15 cellular contexts compared by ENCODE assay signal in the genomic region with DNA sequence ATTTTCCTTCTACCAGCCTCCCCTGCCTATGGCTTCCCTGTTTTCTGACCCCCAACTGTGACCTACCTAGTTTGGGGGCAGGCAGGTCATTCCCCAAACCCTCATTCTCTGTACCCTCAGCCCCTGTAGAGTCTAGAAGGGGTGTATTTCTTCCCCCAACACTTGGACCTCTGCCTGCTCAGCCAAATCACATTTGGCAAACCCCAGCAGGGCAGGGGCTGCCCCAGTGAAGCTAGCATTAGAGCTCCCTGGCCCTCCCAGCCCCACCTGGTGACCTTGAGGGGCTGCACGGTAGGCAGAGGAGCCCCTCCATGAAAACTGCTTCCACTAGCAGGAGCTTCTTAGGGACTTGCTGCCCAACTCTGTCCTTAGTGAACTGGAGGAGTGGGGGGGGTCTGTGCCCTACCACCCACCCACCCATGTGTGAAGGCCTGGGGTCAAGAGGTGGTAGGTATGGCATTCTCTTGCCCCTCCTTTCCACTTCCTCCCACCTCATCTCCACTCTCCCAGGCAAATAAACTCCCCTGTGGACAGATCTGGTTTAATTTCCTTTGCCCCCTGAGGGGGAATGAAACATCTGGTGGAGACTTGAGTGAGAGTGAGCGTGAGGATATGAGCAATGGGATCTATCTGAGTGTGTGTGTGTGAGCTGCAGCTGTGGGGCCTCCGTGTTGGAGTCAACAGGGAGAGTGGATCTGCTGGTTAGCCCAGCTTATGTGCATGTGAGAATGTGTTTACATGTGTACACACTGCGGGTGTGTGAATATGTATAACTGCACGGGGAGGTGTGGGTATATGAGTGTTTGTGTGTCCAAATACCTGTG. TPM values are rescaled to one million over a fixed set of nuclear protein-coding genes. Genes with fewer than 3 reads are reported as not detected.
DNase-seq lines count a peak whose midpoint lies in the region; ATAC-seq and TF ChIP-seq lines count a peak whose summit lies in the region.
"Had no signal": no experiment of that assay in that cellular context is flagged by ENCODE, and none has a peak within 500 bp of the region (broad histone marks: within the 10 kb centered on the region; RNA-seq: fewer than 3 reads in every experiment).

No MANE protein-coding gene starts in this region.

- no peaks in the 10 kb centered on the region for H4K20me1 ChIP-seq in PC-3 (ENCODE audit: low read length)

- no peak overlapping the region for H3K27ac Mint-ChIP-seq in activated naive CD4-positive, alpha-beta T cell treated with anti-CD3 and anti-CD28 coated beads, Interleukin-2, amount 10 ng/mL, durations not matched to agents 7 days and 5 days
- no peak overlapping the region for H3K27ac Mint-ChIP-seq in stimulated activated memory B cell treated with anti-CD40 and anti-IgM and Interleukin-4, amounts not matched to agents 10 μg/mL and 1 μg/mL and 100 μg/mL, for 72 hours

- CTCF ChIA-PET in activated naive CD4-positive, alpha-beta T cell treated with anti-CD3 and anti-CD28 coated beads, Interleukin-2, amount 10 ng/mL, durations not matched to agents 7 days and 5 days (lab: Charles Lee) = interaction anchor here (1.1 to 10.5 kb wide), 2 partner anchors 11 to 24 kb away, joined by 3 to 318 read pairs; partner anchors contain the start of gene SHMT2
- CTCF ChIA-PET in PC-3 (lab: Charles Lee) = interaction anchor here (0.8 kb wide), 1 partner anchor 11 kb away, joined by 3 read pairs; the partner anchor contains the start of gene SHMT2

- intact Hi-C loops in PC-3 (cut with micrococcal nuclease) (no loop called here), esophagus squamous epithelium (cut with DNase I) (no loop called here)

- H3K4me3 Mint-ChIP-seq in activated naive CD4-positive, alpha-beta T cell treated with anti-CD3 and anti-CD28 coated beads, Interleukin-2, amount 10 ng/mL, durations not matched to agents 7 days and 5 days = peak overlapping the region; percentile 72
- peak overlapping the region; percentile 34 for H3K4me3 Mint-ChIP-seq in stimulated activated memory B cell treated with anti-CD40 and anti-IgM and Interleukin-4, amounts not matched to agents 10 μg/mL and 1 μg/mL and 100 μg/mL, for 72 hours

- POLR2A ChIA-PET in PC-3 (lab: Charles Lee; ENCODE audit: unreplicated experiment) = no interaction called here

- WGBS in esophagus squamous epithelium, 2 donors = 60 to 76% methylated on average over 4 to 5 of the region's 5 CpGs

- no peaks in the 10 kb centered on the region for H3K36me3 Mint-ChIP-seq in activated naive CD4-positive, alpha-beta T cell treated with anti-CD3 and anti-CD28 coated beads, Interleukin-2, amount 10 ng/mL, durations not matched to agents 7 days and 5 days
- no peaks in the 10 kb centered on the region for H3K36me3 Mint-ChIP-seq in stimulated activated memory B cell treated with anti-CD40 and anti-IgM and Interleukin-4, amounts not matched to agents 10 μg/mL and 1 μg/mL and 100 μg/mL, for 72 hours

- no peaks in the 10 kb centered on the region for H3K36me3 ChIP-seq in PC-3 (ENCODE audit: low read depth, low read length)
- no peaks in the 10 kb centered on the region for H3K36me3 ChIP-seq in esophagus squamous epithelium

- H2AFZ ChIP-seq in PC-3 (ENCODE audit: low read length) = no peak overlapping the region

- TF ChIP-seq CTCF in PC-3 (conservative IDR thresholded peaks at IDR 0.05; ENCODE audit: low read depth, low read length) (no peak), esophagus squamous epithelium (IDR thresholded peaks at IDR 0.05) (no peak)

- H3K9me3 ChIP-seq in PC-3 (ENCODE audit: low read length) (no peaks in the 10 kb centered on the region), esophagus squamous epithelium (no peaks in the 10 kb centered on the region)

- peaks cover 98% of the 10 kb centered on the region for H3K27me3 Mint-ChIP-seq in activated naive CD4-positive, alpha-beta T cell treated with anti-CD3 and anti-CD28 coated beads, Interleukin-2, amount 10 ng/mL, durations not matched to agents 7 days and 5 days
- peaks cover 89% of the 10 kb centered on the region for H3K27me3 Mint-ChIP-seq in stimulated activated memory B cell treated with anti-CD40 and anti-IgM and Interleukin-4, amounts not matched to agents 10 μg/mL and 1 μg/mL and 100 μg/mL, for 72 hours

- no peaks in the 10 kb centered on the region for H3K9me2 ChIP-seq in PC-3 (replicated peaks; ENCODE audit: low read length)

- no peaks in the 10 kb centered on the region for H3K79me2 ChIP-seq in PC-3 (ENCODE audit: low read length)

- DNase-seq in activated naive CD4-positive, alpha-beta T cell treated with anti-CD3 and anti-CD28 coated beads, Interleukin-2, amount 10 ng/mL, durations not matched to agents 7 days and 5 days = no peak
- DNase-seq in activated naive CD4-positive, alpha-beta T cell treated with anti-CD3 and anti-CD28 coated beads, Interleukin-2, amount 50 U/mL, for 16 hours = no peak
- peak; percentile 52 for DNase-seq in PC-3
- no peak for DNase-seq in esophagus squamous epithelium (lab: John Stamatoyannopoulos, UW)
- DNase-seq in stimulated activated CD8-positive, alpha-beta memory T cell treated with anti-CD3 and anti-CD28 coated beads, Interleukin-4, amount 100 ng/mL, for 48 hours = no peak
- DNase-seq in pons (ENCODE audit: low spot score) = no peak
- DNase-seq: activated effector memory CD4-positive, alpha-beta T cell treated with Interleukin-2 at 50 U/mL for 16 hours; GF-D8; NCI-H1436; SIG-M5; stimulated activated naive CD8-positive, alpha-beta T cell treated with anti-CD3 and anti-CD28 coated beads, Interleukin-15, Interleukin-2, amounts not matched to agents 100 U/mL and 50 U/mL, for 24 hours had no signal

- H3F3A ChIP-seq in PC-3 (ENCODE audit: low read length, unreplicated experiment) = no peaks in the 10 kb centered on the region

- H3K4me3 ChIP-seq in PC-3 (ENCODE audit: low read length) (no peak overlapping the region), esophagus squamous epithelium (no peak overlapping the region)
- H3K4me3 ChIP-seq: lung had no signal

- TF ChIP-seq POLR2A in esophagus squamous epithelium (IDR thresholded peaks at IDR 0.05) = no peak

- H3K27me3 ChIP-seq in PC-3 (ENCODE audit: low read length) (peaks cover 19% of the 10 kb centered on the region), esophagus squamous epithelium (peaks cover 0 to 96% (median 24%) of the 10 kb centered on the region in 4 donors)

- H3K4me2 ChIP-seq in PC-3 (ENCODE audit: low read length) = peak overlapping the region; percentile 86

- no peak overlapping the region for H3K27ac ChIP-seq in PC-3 (ENCODE audit: low read length)
- H3K27ac ChIP-seq in esophagus squamous epithelium = no peak overlapping the region

- BruUV-seq in PC-3 (replicated peaks; lab: Mats Ljungman, UMichigan) = no TSS peak

- H3K4me1 ChIP-seq in PC-3 (ENCODE audit: insufficient read depth, low read length) (peaks cover 39% of the 10 kb centered on the region), esophagus squamous epithelium (peaks cover 29 to 72% (median 35%) of the 10 kb centered on the region in 3 donors)

- H3K9me3 Mint-ChIP-seq in activated naive CD4-positive, alpha-beta T cell treated with anti-CD3 and anti-CD28 coated beads, Interleukin-2, amount 10 ng/mL, durations not matched to agents 7 days and 5 days = no peaks in the 10 kb centered on the region
- no peaks in the 10 kb centered on the region for H3K9me3 Mint-ChIP-seq in stimulated activated memory B cell treated with anti-CD40 and anti-IgM and Interleukin-4, amounts not matched to agents 10 μg/mL and 1 μg/mL and 100 μg/mL, for 72 hours

- no peak overlapping the region for H3K9ac ChIP-seq in PC-3 (ENCODE audit: low read length)

- ATAC-seq in PC-3 (0 out of 2 replicates have a peak, but pooled peaks have one; percentile 3), esophagus mucosa (peak; percentile 32)
- ATAC-seq in stimulated activated memory B cell treated with anti-CD40 and anti-IgM and Interleukin-4, amounts not matched to agents 10 μg/mL and 1 μg/mL and 100 μg/mL, for 72 hours = no peak
- ATAC-seq: stimulated activated naive CD8-positive, alpha-beta T cell treated with anti-CD3 and anti-CD28 coated beads, Interleukin-15, Interleukin-2, amounts not matched to agents 100 U/mL and 50 U/mL, for 24 hours had no signal

- peaks cover 39% of the 10 kb centered on the region for H3K4me1 Mint-ChIP-seq in activated naive CD4-positive, alpha-beta T cell treated with anti-CD3 and anti-CD28 coated beads, Interleukin-2, amount 10 ng/mL, durations not matched to agents 7 days and 5 days
- H3K4me1 Mint-ChIP-seq in stimulated activated memory B cell treated with anti-CD40 and anti-IgM and Interleukin-4, amounts not matched to agents 10 μg/mL and 1 μg/mL and 100 μg/mL, for 72 hours = peaks cover 83% of the 10 kb centered on the region

RNA-seq across cellular contexts. Expression of gene NXPH4, which starts 1.6 kb away (rescaled TPM):
- total RNA-seq in PC-3 (2014; rRNA removed) (10.7 and 15.1 TPM in 2 replicates), esophagus mucosa (6.7 TPM), esophagus squamous epithelium (1 to 10 TPM in 2 of 4 donors, under 1 TPM in 2; 0.21 to 5.0 (median 2.5) TPM)
- total RNA-seq: endothelial cell of umbilical vein had no signal

RNA-seq across cellular contexts. Expression of gene SHMT2, which starts 11.3 kb away (rescaled TPM):
- total RNA-seq in PC-3 (2014; rRNA removed) (210 and 263 TPM in 2 replicates), esophagus mucosa (126 TPM), esophagus squamous epithelium (100 to 1,000 TPM in 1 of 4 donors, 10 to 100 TPM in 3; 56.1 to 104 (median 76.6) TPM)

RNA-seq across cellular contexts. Expression of gene STAC3, which starts 32.7 kb away (rescaled TPM):
- 1.4 and 1.8 TPM in 2 replicates for total RNA-seq in PC-3 (2014; rRNA removed)
- total RNA-seq in esophagus mucosa = 1.1 TPM
- under 1 TPM; 0.29 to 0.95 (median 0.47) TPM for total RNA-seq in esophagus squamous epithelium
